In genomic region chr10:103578782-103579382, GRCh38 we compare ENCODE assay signal across 1 cellular context.
TF ChIP-seq lines count a peak whose summit lies in the region.

No MANE protein-coding gene starts in this region.

TF ChIP-seq in HepG2, 621 proteins besides CTCF, POLR2A, EP300 and RAD21 (continued from another document and continues in another):
- TF ChIP-seq POGK (CRISPR knock-in tag; conservative IDR thresholded peaks at IDR 0.05) (no peak), YEATS2 (CRISPR knock-in tag; IDR thresholded peaks at IDR 0.05; ENCODE audit: borderline replicate concordance) (peak; percentile 32; the same call in 1 of the 2 replicates), ZFP91 (CRISPR knock-in tag; IDR thresholded peaks at IDR 0.05; ENCODE audit: borderline replicate concordance) (peak; percentile 55), IRF1 (CRISPR knock-in tag; IDR thresholded peaks at IDR 0.05; ENCODE audit: low read depth) (no peak), ZNF83 (CRISPR knock-in tag; IDR thresholded peaks at IDR 0.05; ENCODE audit: borderline replicate concordance) (no peak), ZNF572 (CRISPR knock-in tag; IDR thresholded peaks at IDR 0.05) (no peak), ZKSCAN1 (IDR thresholded peaks at IDR 0.05; ENCODE audit: low read length) (no peak), MTA3 (CRISPR knock-in tag; IDR thresholded peaks at IDR 0.05) (no peak), ZNF256 (CRISPR knock-in tag; conservative IDR thresholded peaks at IDR 0.05) (no peak), PAWR (CRISPR knock-in tag; IDR thresholded peaks at IDR 0.05; ENCODE audit: borderline replicate concordance) (no peak), ZNF224 (CRISPR knock-in tag; IDR thresholded peaks at IDR 0.05) (no peak), CCDC6 (CRISPR knock-in tag; IDR thresholded peaks at IDR 0.05) (no peak), ZNF710 (CRISPR knock-in tag; IDR thresholded peaks at IDR 0.05; ENCODE audit: borderline replicate concordance) (no peak; the same call in 1 of the 2 replicates), BCLAF1 (IDR thresholded peaks at IDR 0.05) (no peak), PHF5A (CRISPR knock-in tag; IDR thresholded peaks at IDR 0.05; ENCODE audit: low read depth, unreplicated experiment) (no peak), HIVEP1 (CRISPR knock-in tag; IDR thresholded peaks at IDR 0.05) (no peak), ISL2 (CRISPR knock-in tag; IDR thresholded peaks at IDR 0.05) (peak; percentile 34; the same call in 1 of the 2 replicates), ZNF329 (CRISPR knock-in tag; IDR thresholded peaks at IDR 0.05; ENCODE audit: low read depth) (0 out of 2 replicates have a peak, but pooled peaks have one; percentile 25), DNMT3B (CRISPR knock-in tag; conservative IDR thresholded peaks at IDR 0.05) (no peak), ZNF619 (CRISPR knock-in tag; IDR thresholded peaks at IDR 0.05) (no peak), CSRNP1 (CRISPR knock-in tag; IDR thresholded peaks at IDR 0.05) (peak; percentile 37; the same call in 1 of the 2 replicates), ZNF142 (CRISPR knock-in tag; IDR thresholded peaks at IDR 0.05) (no peak), EEA1 (CRISPR knock-in tag; IDR thresholded peaks at IDR 0.05; ENCODE audit: borderline replicate concordance) (no peak), TBP (CRISPR knock-in tag; IDR thresholded peaks at IDR 0.05) (no peak), MLLT10 (CRISPR knock-in tag; IDR thresholded peaks at IDR 0.05) (no peak), CENPBD1 (CRISPR knock-in tag; IDR thresholded peaks at IDR 0.05; ENCODE audit: borderline replicate concordance, low read depth) (no peak), ZNF350 (CRISPR knock-in tag; IDR thresholded peaks at IDR 0.05; ENCODE audit: borderline replicate concordance, low read depth) (peak; percentile 19; the same call in 1 of the 2 replicates), ZNF740 (CRISPR knock-in tag; IDR thresholded peaks at IDR 0.05) (no peak), NONO (IDR thresholded peaks at IDR 0.05) (no peak), NONO (CRISPR knock-in tag; conservative IDR thresholded peaks at IDR 0.05) (no peak), ZFP36L1 (CRISPR knock-in tag; IDR thresholded peaks at IDR 0.05) (no peak), ZNF510 (CRISPR knock-in tag; IDR thresholded peaks at IDR 0.05; ENCODE audit: low read depth) (no peak), ZNF124 (CRISPR knock-in tag; IDR thresholded peaks at IDR 0.05) (no peak), GPN1 (CRISPR knock-in tag; IDR thresholded peaks at IDR 0.05; ENCODE audit: borderline replicate concordance) (no peak), ZBTB26 (CRISPR knock-in tag; IDR thresholded peaks at IDR 0.05; ENCODE audit: borderline replicate concordance) (0 out of 2 replicates have a peak, but pooled peaks have one; percentile 26), ZNF274 (CRISPR knock-in tag; IDR thresholded peaks at IDR 0.05) (0 out of 2 replicates have a peak, but pooled peaks have one; percentile 43), FOXP1 (IDR thresholded peaks at IDR 0.05) (no peak), FOXP1 (CRISPR knock-in tag; IDR thresholded peaks at IDR 0.05) (peak; percentile 75), NR2F2 (IDR thresholded peaks at IDR 0.05; ENCODE audit: borderline replicate concordance, low read depth) (no peak), ZBTB38 (CRISPR knock-in tag; IDR thresholded peaks at IDR 0.05) (no peak; the same call in 1 of the 2 replicates), SP4 (CRISPR knock-in tag; IDR thresholded peaks at IDR 0.05) (0 out of 2 replicates have a peak, but pooled peaks have one; percentile 58), MXD1 (CRISPR knock-in tag; IDR thresholded peaks at IDR 0.05) (no peak), IKZF1 (IDR thresholded peaks at IDR 0.05) (no peak), HCFC1 (IDR thresholded peaks at IDR 0.05; ENCODE audit: low read depth, low read length) (no peak), CHCHD3 (CRISPR knock-in tag; IDR thresholded peaks at IDR 0.05) (no peak), SNAPC2 (CRISPR knock-in tag; IDR thresholded peaks at IDR 0.05) (0 out of 2 replicates have a peak, but pooled peaks have one; percentile 73), KLF9 (CRISPR knock-in tag; IDR thresholded peaks at IDR 0.05; ENCODE audit: low read depth) (no peak)
